In the genomic region with DNA sequence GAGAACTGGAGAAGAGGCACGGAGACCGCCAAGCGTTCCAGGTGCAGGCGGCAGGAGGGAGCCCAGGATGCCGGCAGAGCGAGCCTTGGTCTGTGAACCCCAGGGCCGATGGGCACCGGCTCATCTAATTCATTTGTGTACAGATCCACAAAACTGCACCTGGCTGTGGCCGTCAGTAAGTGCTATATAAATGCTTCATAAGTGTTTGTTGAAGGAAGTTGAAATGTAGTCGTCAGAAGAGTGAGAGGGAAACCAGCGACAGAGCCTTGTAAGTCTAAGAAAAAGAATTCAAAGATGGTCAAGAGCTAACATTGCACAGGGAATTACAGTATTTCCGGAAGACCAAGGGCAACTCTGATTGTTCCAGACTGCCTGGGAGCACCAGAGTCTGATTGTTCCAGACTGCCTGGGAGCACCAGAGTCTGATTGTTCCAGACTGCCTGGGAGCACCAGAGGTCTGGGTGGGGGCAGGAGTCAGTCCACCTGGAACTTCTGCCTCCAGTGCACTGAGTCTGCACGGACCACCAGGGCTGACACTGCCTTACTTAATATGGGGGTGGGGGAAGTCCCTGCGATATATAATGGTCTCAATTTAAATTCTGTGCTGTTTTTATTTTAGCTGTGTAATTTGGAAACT, we compare ENCODE assay signal across 10 cellular contexts.
DNase-seq lines count a peak whose midpoint lies in the region; ATAC-seq, FAIRE-seq and TF ChIP-seq lines count a peak whose summit lies in the region.
"Had no signal": no experiment of that assay in that cellular context is flagged by ENCODE, and none has a peak within 500 bp of the region (broad histone marks: within the 10 kb centered on the region; RNA-seq: fewer than 3 reads in every experiment).

No MANE protein-coding gene starts in this region.

- no peaks in the 10 kb centered on the region for H3K4me1 ChIP-seq in HepG2 (ENCODE audit: insufficient read depth, low read length)
- no peaks in the 10 kb centered on the region for H3K4me1 ChIP-seq in right lobe of liver
- no peaks in the 10 kb centered on the region for H3K4me1 ChIP-seq in upper lobe of right lung

- DNase-seq in HepG2 (ENCODE audit: low spot score), result no peak
- no peak for DNase-seq in right lobe of liver
- peak; percentile 49 to 70 for DNase-seq in NCI-H187 (lab: John Stamatoyannopoulos, UW)
- no peak for DNase-seq in activated T-helper 2 cell treated with anti-CD3 and anti-CD28 coated beads, Interferon-gamma antibody, Interleukin-2, Interleukin-4, amounts not matched to agents 10 μg/mL and 5 μg/mL and 100 μg/mL, durations not matched to agents 14 hours and 24 hours and 36 hours (ENCODE audit: low spot score)
- no peak for DNase-seq in upper lobe of right lung
- no peak for DNase-seq in anterior cingulate cortex (lab: John Stamatoyannopoulos, UW)
- DNase-seq in stimulated activated CD4-positive, alpha-beta T cell treated with anti-CD3 and anti-CD28 coated beads, Interleukin-15, amount 100 ng/mL, for 24 hours, result no peak
- DNase-seq: activated gamma-delta T cell had no signal

- no peaks in the 10 kb centered on the region for H3K9me3 ChIP-seq in HepG2 (ENCODE audit: low read length)
- no peaks in the 10 kb centered on the region for H3K9me3 ChIP-seq in right lobe of liver
- no peaks in the 10 kb centered on the region for H3K9me3 ChIP-seq in upper lobe of right lung

- TF ChIP-seq CTCF in HepG2 (CRISPR knock-in tag; IDR thresholded peaks at IDR 0.05) (no peak), right lobe of liver (IDR thresholded peaks at IDR 0.05) (no peak), upper lobe of right lung (IDR thresholded peaks at IDR 0.05) (no peak)

- H3K36me3 ChIP-seq in HepG2 (replicated peaks in 1 of 2; ENCODE audit: control insufficient read depth in 1 of 2, insufficient read depth in 2 of 2, low read length in 2 of 2) (no peaks in the 10 kb centered on the region), right lobe of liver (no peaks in the 10 kb centered on the region), upper lobe of right lung (no peaks in the 10 kb centered on the region)

- peak overlapping the region; percentile 87 for H3K27ac Mint-ChIP-seq in activated T-helper 2 cell treated with anti-CD3 and anti-CD28 coated beads, Interferon-gamma antibody, Interleukin-2, Interleukin-4, amounts not matched to agents 10 μg/mL and 5 μg/mL and 100 μg/mL, durations not matched to agents 14 hours and 24 hours and 36 hours

- H3K4me3 ChIP-seq in HepG2 (replicated peaks in 1 of 3; ENCODE audit: insufficient read depth in 1 of 3, low read depth in 2 of 3, low read length in 3 of 3), result no peak overlapping the region
- H3K4me3 ChIP-seq in right lobe of liver, result no peak overlapping the region
- H3K4me3 ChIP-seq in upper lobe of right lung, result no peak overlapping the region

- H3K27me3 Mint-ChIP-seq in activated T-helper 2 cell treated with anti-CD3 and anti-CD28 coated beads, Interferon-gamma antibody, Interleukin-2, Interleukin-4, amounts not matched to agents 10 μg/mL and 5 μg/mL and 100 μg/mL, durations not matched to agents 14 hours and 24 hours and 36 hours (ENCODE audit: low read depth), result no peaks in the 10 kb centered on the region

- H3K36me3 Mint-ChIP-seq in activated T-helper 2 cell treated with anti-CD3 and anti-CD28 coated beads, Interferon-gamma antibody, Interleukin-2, Interleukin-4, amounts not matched to agents 10 μg/mL and 5 μg/mL and 100 μg/mL, durations not matched to agents 14 hours and 24 hours and 36 hours (ENCODE audit: low read depth), result peaks cover 68% of the 10 kb centered on the region

- H3K79me2 ChIP-seq in HepG2 (ENCODE audit: insufficient read depth, low read length), result no peaks in the 10 kb centered on the region

- no peaks in the 10 kb centered on the region for H4K20me1 ChIP-seq in HepG2 (ENCODE audit: insufficient read depth, low read length)

- peaks cover 81% of the 10 kb centered on the region for H3K4me1 Mint-ChIP-seq in activated T-helper 2 cell treated with anti-CD3 and anti-CD28 coated beads, Interferon-gamma antibody, Interleukin-2, Interleukin-4, amounts not matched to agents 10 μg/mL and 5 μg/mL and 100 μg/mL, durations not matched to agents 14 hours and 24 hours and 36 hours (ENCODE audit: low read depth)

- no peak overlapping the region for H3K4me2 ChIP-seq in HepG2 (ENCODE audit: low read depth, low read length)

- no peaks in the 10 kb centered on the region for H3K9me3 Mint-ChIP-seq in activated T-helper 2 cell treated with anti-CD3 and anti-CD28 coated beads, Interferon-gamma antibody, Interleukin-2, Interleukin-4, amounts not matched to agents 10 μg/mL and 5 μg/mL and 100 μg/mL, durations not matched to agents 14 hours and 24 hours and 36 hours

- in situ Hi-C loops in HepG2 (cut with HindIII; ENCODE audit: extremely low pct_ligation_motif_present, low pct_unique_long_range_greater_than_20kb), result no loop called here

- no peak for FAIRE-seq in HepG2 (lab: Jason Lieb, UNC)

- H3K27ac ChIP-seq in HepG2 (ENCODE audit: extremely low read length, insufficient read depth, low read length), result no peak overlapping the region
- H3K27ac ChIP-seq in right lobe of liver, result no peak overlapping the region
- no peak overlapping the region for H3K27ac ChIP-seq in upper lobe of right lung
- H3K27ac ChIP-seq: parathyroid adenoma had no signal

- WGBS in HepG2 (ENCODE audit: low lambda C conversion rate), result 19% methylated on average over 14 of the region's 14 CpGs
- WGBS in right lobe of liver (ENCODE audit: insufficient coverage, low coverage, low lambda C conversion rate, missing lambda C conversion rate), result 65% methylated on average over 6 of the region's 14 CpGs

- H3K27me3 ChIP-seq in HepG2 (ENCODE audit: control insufficient read depth in 1 of 2, insufficient read depth in 2 of 2, low read length in 2 of 2) (peaks cover 1 to 20% of the 10 kb centered on the region in 2 experiments; a peak in 3 of 5 replicates), right lobe of liver (no peaks in the 10 kb centered on the region), upper lobe of right lung (no peaks in the 10 kb centered on the region)

- H3K4me3 Mint-ChIP-seq in activated T-helper 2 cell treated with anti-CD3 and anti-CD28 coated beads, Interferon-gamma antibody, Interleukin-2, Interleukin-4, amounts not matched to agents 10 μg/mL and 5 μg/mL and 100 μg/mL, durations not matched to agents 14 hours and 24 hours and 36 hours (ENCODE audit: low read depth), result peak overlapping the region; percentile 87

- no TSS peak for BruUV-seq in HepG2 (replicated peaks; lab: Mats Ljungman, UMichigan)

- H2AFZ ChIP-seq in HepG2 (ENCODE audit: low read length), result no peak overlapping the region
- H2AFZ ChIP-seq: parathyroid adenoma had no signal

- CTCF ChIA-PET in HepG2 (lab: Yijun Ruan, JAX; ENCODE audit: low intra/inter-chr PET ratio, low total read pairs), result no interaction called here

- TF ChIP-seq POLR2A in HepG2 (IDR thresholded peaks at IDR 0.05; ENCODE audit: insufficient read depth in 1 of 2, low read depth in 2 of 2, low read length in 2 of 2) (no peak), right lobe of liver (IDR thresholded peaks at IDR 0.05) (no peak)

- H3K9ac ChIP-seq in HepG2 (ENCODE audit: insufficient read depth, low read depth, low read length), result no peak overlapping the region
- H3K9ac ChIP-seq: parathyroid adenoma had no signal

- no peak; the same call in 2 of the 3 replicates for ATAC-seq in HepG2
- ATAC-seq in right lobe of liver, result no peak
- ATAC-seq in upper lobe of right lung, result peak; percentile 62
- ATAC-seq in HG03039 (IDR thresholded peaks at IDR 0.05; ENCODE audit: unreplicated experiment), result no peak

- no peak for TF ChIP-seq EP300 in HepG2 (IDR thresholded peaks at IDR 0.05; ENCODE audit: low read depth in 2 of 2, low read length in 2 of 2)
- TF ChIP-seq EP300 in HepG2 (CRISPR knock-in tag; IDR thresholded peaks at IDR 0.05; ENCODE audit: borderline replicate concordance), result no peak

- POLR2A ChIA-PET in HepG2 (lab: Yijun Ruan, JAX), result no interaction called here

- no peak for TF ChIP-seq RAD21 in HepG2 (CRISPR knock-in tag; IDR thresholded peaks at IDR 0.05)

- intact Hi-C loops in HepG2 (cut with micrococcal nuclease; ENCODE audit: unreplicated experiment), result no loop called here
- intact Hi-C loops in right lobe of liver (cut with DNase I), result no loop called here
- intact Hi-C loops in activated T-helper 2 cell treated with anti-CD3 and anti-CD28 coated beads, Interferon-gamma antibody, Interleukin-2, Interleukin-4, amounts not matched to agents 10 μg/mL and 5 μg/mL and 100 μg/mL, durations not matched to agents 14 hours and 24 hours and 36 hours (cut with micrococcal nuclease), result loop anchor here (2.0 to 10.0 kb wide), 3 partner anchors 28 to 872 kb away; no protein-coding TSS in a partner anchor
- intact Hi-C loops in upper lobe of right lung (cut with DNase I), result no loop called here

TF ChIP-seq in HepG2, 621 proteins besides CTCF, POLR2A, EP300 and RAD21:
- TF ChIP-seq SOX5 (CRISPR knock-in tag; IDR thresholded peaks at IDR 0.05; ENCODE audit: borderline replicate concordance) (no peak), ZNF263 (CRISPR knock-in tag; IDR thresholded peaks at IDR 0.05) (peak; percentile 70)
TF ChIP-seq in HepG2: peak in this region for 1.

Comparison
In these comparisons a context has a peak if more than half of its experiments do, and no peak if none do; other contexts are left out.
1. DNase-seq: peak in NCI-H187 (2 of 2); none in HepG2 (single experiment), right lobe of liver (0 of 3), activated T-helper 2 cell treated with anti-CD3 and anti-CD28 coated beads, Interferon-gamma antibody, Interleukin-2, Interleukin-4, amounts not matched to agents 10 μg/mL and 5 μg/mL and 100 μg/mL, durations not matched to agents 14 hours and 24 hours and 36 hours (single experiment), upper lobe of right lung (single experiment), anterior cingulate cortex (0 of 58) and stimulated activated CD4-positive, alpha-beta T cell treated with anti-CD3 and anti-CD28 coated beads, Interleukin-15, amount 100 ng/mL, for 24 hours (single experiment).